In genomic region chr9:25975667-25976066, GRCh38 we compare ENCODE assay signal across 22 cellular contexts.
"Had no signal": no experiment of that assay in that cellular context is flagged by ENCODE, and none has a peak within 500 bp of the region (broad histone marks: within the 10 kb centered on the region; RNA-seq: fewer than 3 reads in every experiment).

No MANE protein-coding gene starts in this region.

- DNase-seq: MV-4-11, NCI-H1048, NCI-H1105, NCI-H1417, NCI-H146, NCI-H1694 treated with DMSO at 0.1 percent for 48 hours, NCI-H1930, NCI-H2081, NCI-H2107, NCI-H2227 treated with DMSO at 0.1 percent for 48 hours, NCI-H524, NCI-H526 treated with DMSO at 0.1 percent for 48 hours, NCI-H748 treated with DMSO at 0.1 percent for 48 hours, OCI-M1, PC-9, Peyer's patch, SHP77 treated with DMSO at 0.1 percent for 48 hours, SJCRH30, T-helper 1 cell, T-helper 17 cell had no signal

- FAIRE-seq: HTR-8/SVneo, K562 had no signal
